ENCODE assay signal across 10 cellular contexts in genomic region chr7:99409814-99410213, GRCh38. TPM values are rescaled to one million over a fixed set of nuclear protein-coding genes. Genes with fewer than 3 reads are reported as not detected.
DNase-seq lines count a peak whose midpoint lies in the region; ATAC-seq and TF ChIP-seq lines count a peak whose summit lies in the region.
"Had no signal": no experiment of that assay in that cellular context is flagged by ENCODE, and none has a peak within 500 bp of the region (broad histone marks: within the 10 kb centered on the region; RNA-seq: fewer than 3 reads in every experiment).

No MANE protein-coding gene starts in this region.

- peak overlapping the region; percentile 93 for H3K27ac Mint-ChIP-seq in natural killer cell

- peak overlapping the region; percentile 83 for H3K9ac ChIP-seq in Loucy (ENCODE audit: low read depth, low read length, poor library complexity, severe bottlenecking)
- H3K9ac ChIP-seq in colonic mucosa (ENCODE audit: low read depth in 2 of 2, low read length in 2 of 2) = peak overlapping the region in 1 of 2 donors; percentile 91

- H3K9me3 ChIP-seq in Loucy (ENCODE audit: insufficient read depth, low read depth, low read length) (no peaks in the 10 kb centered on the region), colonic mucosa (no peaks in the 10 kb centered on the region)

- H3F3A ChIP-seq in Loucy (ENCODE audit: low read depth) = no peaks in the 10 kb centered on the region

- H3K79me2 ChIP-seq in Loucy (ENCODE audit: insufficient read depth, low read length) = peaks cover 61% of the 10 kb centered on the region

- H3K4me3 Mint-ChIP-seq in natural killer cell = peak overlapping the region; percentile 96

- DNase-seq in colonic mucosa (no peak), natural killer cell (no peak), iPS-NIHi7 (ENCODE audit: extremely low spot score) (no peak), NCI-H187 treated with DMSO at 0.1 percent for 48 hours (lab: John Stamatoyannopoulos, UW) (no peak)
- no peak for DNase-seq in central memory CD4-positive, alpha-beta T cell
- DNase-seq: activated CD4-positive, alpha-beta T cell treated with anti-CD3 and anti-CD28 coated beads for 1 hour; stimulated activated CD4-positive, alpha-beta T cell treated with anti-CD3 and anti-CD28 coated beads, Interleukin-4, amount 100 ng/mL, for 4 hours had no signal

- H3K4me3 ChIP-seq in Loucy (ENCODE audit: low read length, poor library complexity, severe bottlenecking) (peak overlapping the region; percentile 79), colonic mucosa (peak overlapping the region; percentile 90)

- H3K27me3 Mint-ChIP-seq in natural killer cell (ENCODE audit: low read depth in 2 of 2) = no peaks in the 10 kb centered on the region

- H4K20me1 ChIP-seq in Loucy (ENCODE audit: insufficient read depth, low read length, poor library complexity, severe bottlenecking) = peaks cover 36% of the 10 kb centered on the region

- peaks cover 40 to 51% of the 10 kb centered on the region in 2 donors for H3K4me1 Mint-ChIP-seq in natural killer cell

- H3K9me2 ChIP-seq in Loucy (replicated peaks; ENCODE audit: low read depth, low read length) = no peaks in the 10 kb centered on the region

- no peaks in the 10 kb centered on the region for H3K9me3 Mint-ChIP-seq in natural killer cell

- ATAC-seq in natural killer cell (no peak), GM19467 (IDR thresholded peaks at IDR 0.05; ENCODE audit: unreplicated experiment) (no peak)

- H3K4me1 ChIP-seq in Loucy (ENCODE audit: insufficient read depth, low read length, poor library complexity, severe bottlenecking) (peaks cover 29% of the 10 kb centered on the region), colonic mucosa (peaks cover 12% of the 10 kb centered on the region)

- intact Hi-C loops in colonic mucosa (cut with DNase I) (loop anchor here (5.0 kb wide), 1 partner anchor 38 kb away; the partner anchor contains the start of gene ARPC1B), natural killer cell (cut with micrococcal nuclease) (loop anchor here (2.0 to 5.0 kb wide), 4 partner anchors 17 to 142 kb away; partner anchors contain the start of genes ARPC1B, FAM200A and ZKSCAN5)

- TF ChIP-seq CTCF in C4-2B (conservative IDR thresholded peaks at IDR 0.05) (no peak), Loucy (conservative IDR thresholded peaks at IDR 0.05; ENCODE audit: low read length) (no peak), colonic mucosa (IDR thresholded peaks at IDR 0.05) (no peak), natural killer cell (IDR thresholded peaks at IDR 0.05) (no peak)

- H2AFZ ChIP-seq in Loucy (ENCODE audit: low read length) = no peak overlapping the region

- H3K36me3 Mint-ChIP-seq in natural killer cell = peaks cover 9% of the 10 kb centered on the region

- H3K4me2 ChIP-seq in Loucy (ENCODE audit: low read depth, low read length, poor library complexity, severe bottlenecking) = peak overlapping the region; percentile 86

- H3K27me3 ChIP-seq in Loucy (ENCODE audit: insufficient read depth, low read length, poor library complexity, severe bottlenecking) = no peaks in the 10 kb centered on the region
- H3K27me3 ChIP-seq in colonic mucosa = no peaks in the 10 kb centered on the region

- H3K36me3 ChIP-seq in Loucy (ENCODE audit: insufficient read depth, low read length) (peaks cover 14% of the 10 kb centered on the region; the same call in 1 of the 2 replicates), colonic mucosa (peaks cover 8% of the 10 kb centered on the region)

- peak overlapping the region; percentile 98; the same call in 1 of the 2 replicates for H3K27ac ChIP-seq in C4-2B
- H3K27ac ChIP-seq in colonic mucosa = no peak overlapping the region

RNA-seq across cellular contexts. Expression of gene BUD31, which starts 1.0 kb away (rescaled TPM):
- total RNA-seq in colonic mucosa = 100 to 1,000 TPM in 1 of 2 donors, 10 to 100 TPM in 1; 82.8 to 113 TPM
- total RNA-seq in natural killer cell = 100 to 1,000 TPM; 145 to 190 (median 187) TPM

RNA-seq across cellular contexts. Expression of gene PDAP1, which starts 1.4 kb away (rescaled TPM):
- 100 to 1,000 TPM in 1 of 2 donors, 10 to 100 TPM in 1; 79.7 to 133 TPM for total RNA-seq in colonic mucosa
- 10 to 100 TPM; 55.3 to 60.6 (median 59.3) TPM for total RNA-seq in natural killer cell

RNA-seq across cellular contexts. Expression of gene PTCD1, which starts 28.8 kb away (rescaled TPM):
- total RNA-seq in colonic mucosa (1 to 10 TPM; 4.5 to 7.6 TPM), natural killer cell (1 to 10 TPM; 5.3 to 6.6 (median 6.4) TPM)

RNA-seq across cellular contexts. Expression of gene CPSF4, which starts 28.9 kb away (rescaled TPM):
- total RNA-seq in colonic mucosa (10 to 100 TPM; 16.6 to 39.2 TPM), natural killer cell (10 to 100 TPM; 54.0 to 61.6 (median 54.8) TPM)

RNA-seq across cellular contexts. Expression of gene ARPC1B, which starts 35.3 kb away (rescaled TPM):
- total RNA-seq in colonic mucosa = 100 to 1,000 TPM; 141 to 143 TPM
- 100 to 1,000 TPM; 161 to 184 (median 179) TPM for total RNA-seq in natural killer cell
